In genomic region chr10:21495686-21496284, GRCh38 we compare ENCODE assay signal across 1 cellular context.
A peak's percentile ranks its signal among the peaks of the same experiment; 100 is the strongest.
TF ChIP-seq lines count a peak whose summit lies in the region.

No MANE protein-coding gene starts in this region.

TF ChIP-seq in H1, 55 proteins besides CTCF, POLR2A, EP300 and RAD21:
- TF ChIP-seq CHD7 (IDR thresholded peaks at IDR 0.05; ENCODE audit: insufficient replicate concordance, low read length) (no peak), JUND (IDR thresholded peaks at IDR 0.05; ENCODE audit: low read length) (peak; percentile 15; the same call in 1 of the 2 replicates), SP4 (IDR thresholded peaks at IDR 0.05; ENCODE audit: low read length) (no peak), E2F6 (IDR thresholded peaks at IDR 0.05) (no peak), HDAC2 (IDR thresholded peaks at IDR 0.05; ENCODE audit: borderline replicate concordance in 1 of 2, low read depth in 2 of 2, low read length in 2 of 2) (0 out of 4 replicates have a peak, but pooled peaks of 1 of the 2 experiments have one; percentile 41), KDM4A (IDR thresholded peaks at IDR 0.05; ENCODE audit: low read depth, low read length, severe bottlenecking) (no peak), ZNF274 (IDR thresholded peaks at IDR 0.05; ENCODE audit: borderline replicate concordance, extremely low read depth, low read length) (no peak), MAX (IDR thresholded peaks at IDR 0.05) (peak; percentile 92), GABPA (IDR thresholded peaks at IDR 0.05; ENCODE audit: borderline replicate concordance, insufficient read depth, low read length) (peak; percentile 42; the same call in 1 of the 2 replicates), NRF1 (IDR thresholded peaks at IDR 0.05; ENCODE audit: low read depth, low read length) (no peak), SUZ12 (IDR thresholded peaks at IDR 0.05; ENCODE audit: low read length) (no peak; the same call in 1 of the 2 replicates), GTF2F1 (IDR thresholded peaks at IDR 0.05; ENCODE audit: borderline replicate concordance, low read depth, low read length) (no peak), MAFK (IDR thresholded peaks at IDR 0.05; ENCODE audit: low read depth, low read length) (no peak), RNF2 (IDR thresholded peaks at IDR 0.05; ENCODE audit: borderline replicate concordance, low read depth, low read length, missing control alignments, poor library complexity, severe bottlenecking) (no peak), PHF8 (conservative IDR thresholded peaks at IDR 0.05; ENCODE audit: low read depth, low read length) (0 out of 2 replicates have a peak, but pooled peaks have one; percentile 14), TCF12 (IDR thresholded peaks at IDR 0.05; ENCODE audit: low read depth, low read length) (0 out of 2 replicates have a peak, but pooled peaks have one; percentile 74), FOSL1 (IDR thresholded peaks at IDR 0.05; ENCODE audit: insufficient read depth, low read depth, low read length) (no peak), BACH1 (IDR thresholded peaks at IDR 0.05; ENCODE audit: low read length) (peak; percentile 62; the same call in 1 of the 2 replicates), ASH2L (IDR thresholded peaks at IDR 0.05; ENCODE audit: low read length) (no peak), USF2 (IDR thresholded peaks at IDR 0.05; ENCODE audit: low read length) (no peak), SIX5 (IDR thresholded peaks at IDR 0.05; ENCODE audit: low read depth, low read length) (no peak), RBBP5 (IDR thresholded peaks at IDR 0.05; ENCODE audit: borderline replicate concordance, low read depth, low read length) (peak; percentile 58), CBX5 (IDR thresholded peaks at IDR 0.05; ENCODE audit: low read depth, low read length) (no peak), EGR1 (IDR thresholded peaks at IDR 0.05; ENCODE audit: borderline replicate concordance, low read depth, low read length) (peak; percentile 21; the same call in 1 of the 2 replicates), TAF7 (optimal IDR thresholded peaks at IDR 0.05; ENCODE audit: borderline replicate concordance, low read depth, low read length) (peak; percentile 48), SP1 (IDR thresholded peaks at IDR 0.05; ENCODE audit: low read depth, low read length) (no peak), POU5F1 (IDR thresholded peaks at IDR 0.05; ENCODE audit: low read depth, low read length) (no peak), YY1 (IDR thresholded peaks at IDR 0.05; ENCODE audit: low read depth, low read length) (0 out of 2 replicates have a peak, but pooled peaks have one; percentile 31), NANOG (IDR thresholded peaks at IDR 0.05; ENCODE audit: insufficient read depth, low read depth, low read length, poor library complexity, severe bottlenecking) (no peak), CEBPB (IDR thresholded peaks at IDR 0.05; ENCODE audit: low read depth, low read length) (no peak), CREB1 (IDR thresholded peaks at IDR 0.05) (no peak), KDM5A (IDR thresholded peaks at IDR 0.05; ENCODE audit: low read length) (no peak), SAP30 (IDR thresholded peaks at IDR 0.05; ENCODE audit: insufficient read depth, insufficient replicate concordance, low read length) (no peak), EZH2 (IDR thresholded peaks at IDR 0.05; ENCODE audit: low read depth, low read length, severe bottlenecking) (peak; percentile 9), ATF2 (IDR thresholded peaks at IDR 0.05; ENCODE audit: low read length) (no peak), CHD1 (IDR thresholded peaks at IDR 0.05; ENCODE audit: low read depth, low read length) (no peak), RXRA (IDR thresholded peaks at IDR 0.05; ENCODE audit: insufficient read depth, low read depth, low read length) (no peak), TAF1 (IDR thresholded peaks at IDR 0.05; ENCODE audit: low read depth, low read length) (peak; percentile 68; the same call in 1 of the 2 replicates), SIRT6 (IDR thresholded peaks at IDR 0.05; ENCODE audit: low read length) (no peak), TBP (IDR thresholded peaks at IDR 0.05; ENCODE audit: low read depth, low read length) (peak; percentile 60; the same call in 1 of the 2 replicates), SIN3A (conservative IDR thresholded peaks at IDR 0.05 in 1 of 2, IDR thresholded peaks at IDR 0.05 in 1 of 2; ENCODE audit: low read depth in 1 of 2, low read length in 2 of 2) (peak; percentile 32 to 90; a peak in 2 of 4 replicates), RFX5 (IDR thresholded peaks at IDR 0.05; ENCODE audit: borderline replicate concordance, low read depth, low read length) (no peak), ATF3 (IDR thresholded peaks at IDR 0.05; ENCODE audit: insufficient read depth, low read depth, low read length) (no peak), HDAC6 (IDR thresholded peaks at IDR 0.05; ENCODE audit: low read depth, low read length) (no peak), CHD2 (IDR thresholded peaks at IDR 0.05; ENCODE audit: low read length) (peak; percentile 46; the same call in 1 of the 2 replicates), JUN (IDR thresholded peaks at IDR 0.05; ENCODE audit: low read depth, low read length) (no peak), SRF (IDR thresholded peaks at IDR 0.05; ENCODE audit: low read depth, low read length) (0 out of 2 replicates have a peak, but pooled peaks have one; percentile 7), KDM1A (IDR thresholded peaks at IDR 0.05; ENCODE audit: borderline replicate concordance, low read length) (0 out of 2 replicates have a peak, but pooled peaks have one; percentile 66), CTBP2 (IDR thresholded peaks at IDR 0.05; ENCODE audit: borderline replicate concordance, insufficient read depth, insufficient read length, low read length) (peak; percentile 88), POLR2AphosphoS5 (IDR thresholded peaks at IDR 0.05; ENCODE audit: low read depth, low read length) (no peak; the same call in 1 of the 2 replicates), BRCA1 (IDR thresholded peaks at IDR 0.05; ENCODE audit: low read depth, low read length) (no peak), BCL11A (IDR thresholded peaks at IDR 0.05; ENCODE audit: low read depth in 2 of 2, low read length in 2 of 2) (no peak), SP2 (IDR thresholded peaks at IDR 0.05; ENCODE audit: low read length) (no peak), CBX8 (IDR thresholded peaks at IDR 0.05; ENCODE audit: borderline replicate concordance, low read depth, low read length) (no peak), TEAD4 (IDR thresholded peaks at IDR 0.05; ENCODE audit: low read depth, low read length) (peak; percentile 29; the same call in 1 of the 2 replicates)
